Comparison of ENCODE assay signal across 28 cellular contexts in the genomic region with DNA sequence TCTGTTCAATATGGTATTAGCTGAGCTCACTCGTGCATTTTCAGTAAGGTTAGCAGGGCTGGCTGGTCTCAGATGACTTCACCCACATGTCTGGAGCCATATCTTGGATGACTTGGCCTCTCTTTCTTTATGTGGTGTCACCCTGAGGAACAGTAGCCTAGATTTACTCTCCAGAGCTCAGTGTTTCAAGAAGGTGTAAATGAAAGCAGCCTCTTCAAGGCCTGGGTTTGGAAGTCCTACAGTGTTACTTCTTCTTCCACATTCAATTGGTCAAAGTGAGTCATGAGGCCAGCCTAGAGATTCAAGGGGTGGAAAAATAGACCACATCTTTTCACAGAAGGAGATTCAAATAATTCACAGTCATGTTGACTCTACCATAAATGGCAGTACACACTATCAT. TPM values are rescaled to one million over a fixed set of nuclear protein-coding genes. Genes with fewer than 3 reads are reported as not detected.
"Had no signal": no experiment of that assay in that cellular context is flagged by ENCODE, and none has a peak within 500 bp of the region (broad histone marks: within the 10 kb centered on the region; RNA-seq: fewer than 3 reads in every experiment).

No MANE protein-coding gene starts in this region.

- H3K4me1 Mint-ChIP-seq: activated CD4-positive, alpha-beta T cell treated with anti-CD3 and anti-CD28 coated beads, Interleukin-2, amount 10 ng/mL, durations not matched to agents 24 days and 14 days; activated naive CD4-positive, alpha-beta T cell treated with anti-CD3 and anti-CD28 coated beads, Interleukin-2, amount 10 ng/mL, durations not matched to agents 7 days and 5 days had no signal

- H3K36me3 Mint-ChIP-seq: activated naive CD4-positive, alpha-beta T cell treated with anti-CD3 and anti-CD28 coated beads, Interleukin-2, amount 10 ng/mL, durations not matched to agents 7 days and 5 days; activated naive CD8-positive, alpha-beta T cell had no signal

- H3K4me3 Mint-ChIP-seq: activated CD4-positive, alpha-beta T cell treated with anti-CD3 and anti-CD28 coated beads, Interleukin-2, amount 10 ng/mL, durations not matched to agents 24 days and 14 days; activated naive CD4-positive, alpha-beta T cell treated with anti-CD3 and anti-CD28 coated beads, Interleukin-2, amount 10 ng/mL, durations not matched to agents 7 days and 5 days; activated naive CD8-positive, alpha-beta T cell; activated T-cell treated with anti-CD3 and anti-CD28 coated beads, Interleukin-2, amount 50 U/mL, for 4 hours; activated T-helper 1 cell treated with anti-CD3 and anti-CD28 coated beads, Interleukin-12 subunit alpha, Interleukin-12 subunit beta, Interleukin-2, Interleukin-4 antibody, amounts not matched to agents 30 ng/mL and 10 ng/mL and 1 ng/mL, durations not matched to agents 14 hours and 24 hours and 36 hours; T-helper 1 cell treated with Interleukin-12 subunit alpha and Interleukin-12 subunit beta and Interleukin-4 antibody, amounts not matched to agents 30 μg/mL and 1 μg/mL, for 36 hours; T-helper 2 cell treated with Interferon-gamma antibody and Interleukin-4, amounts not matched to agents 5 μg/mL and 100 μg/mL, for 36 hours had no signal

- H3K27ac Mint-ChIP-seq: activated CD4-positive, alpha-beta T cell treated with anti-CD3 and anti-CD28 coated beads, Interleukin-2, amount 10 ng/mL, durations not matched to agents 24 days and 14 days; activated naive CD4-positive, alpha-beta T cell treated with anti-CD3 and anti-CD28 coated beads, Interleukin-2, amount 10 ng/mL, durations not matched to agents 7 days and 5 days; activated naive CD8-positive, alpha-beta T cell; activated T-helper 1 cell treated with anti-CD3 and anti-CD28 coated beads, Interleukin-12 subunit alpha, Interleukin-12 subunit beta, Interleukin-2, Interleukin-4 antibody, amounts not matched to agents 30 ng/mL and 10 ng/mL and 1 ng/mL, durations not matched to agents 14 hours and 24 hours and 36 hours; T-helper 1 cell treated with Interleukin-12 subunit alpha and Interleukin-12 subunit beta and Interleukin-4 antibody, amounts not matched to agents 30 μg/mL and 1 μg/mL, for 36 hours; T-helper 2 cell treated with Interferon-gamma antibody and Interleukin-4, amounts not matched to agents 5 μg/mL and 100 μg/mL, for 36 hours had no signal

- H3K9me3 Mint-ChIP-seq: activated naive CD4-positive, alpha-beta T cell treated with anti-CD3 and anti-CD28 coated beads, Interleukin-2, amount 10 ng/mL, durations not matched to agents 7 days and 5 days; activated T-cell treated with anti-CD3 and anti-CD28 coated beads, Interleukin-2, amount 50 U/mL, for 4 hours; activated T-helper 1 cell treated with anti-CD3 and anti-CD28 coated beads, Interleukin-12 subunit alpha, Interleukin-12 subunit beta, Interleukin-2, Interleukin-4 antibody, amounts not matched to agents 30 ng/mL and 10 ng/mL and 1 ng/mL, durations not matched to agents 14 hours and 24 hours and 36 hours; T-helper 1 cell treated with Interleukin-12 subunit alpha and Interleukin-12 subunit beta and Interleukin-4 antibody, amounts not matched to agents 30 μg/mL and 1 μg/mL, for 36 hours; T-helper 2 cell treated with Interferon-gamma antibody and Interleukin-4, amounts not matched to agents 5 μg/mL and 100 μg/mL, for 36 hours had no signal

- ATAC-seq: activated T-cell treated with anti-CD3 and anti-CD28 coated beads, Interleukin-2, amount 50 U/mL, for 4 hours; body of pancreas; PC-3 had no signal

- DNase-seq: activated CD4-positive, alpha-beta T cell treated with anti-CD3 and anti-CD28 coated beads, Interleukin-2, amount 10 ng/mL, durations not matched to agents 24 days and 14 days; activated CD4-positive, alpha-beta T cell treated with anti-CD3 and anti-CD28 coated beads, Interleukin-2, amount 50 U/mL, for 4 hours; activated CD8-positive, alpha-beta memory T cell treated with anti-CD3 and anti-CD28 coated beads, Interleukin-2, amount 50 U/mL, for 4 hours; activated effector memory CD4-positive, alpha-beta T cell treated with Interleukin-2 at 50 U/mL for 16 hours; activated naive CD4-positive, alpha-beta T cell treated with anti-CD3 and anti-CD28 coated beads, Interleukin-2, amount 10 ng/mL, durations not matched to agents 7 days and 5 days; activated T-cell treated with anti-CD3 and anti-CD28 coated beads for 4 hours; activated T-cell treated with anti-CD3 and anti-CD28 coated beads, Interleukin-2, amount 50 U/mL, for 4 hours; body of pancreas; caudate nucleus; cerebellar nuclear complex; MM.1S; NCI-H1105; NCI-H1417 treated with DMSO at 0.1 percent for 48 hours; NCI-H187 treated with DMSO at 0.1 percent for 48 hours; NCI-H2081; NCI-H2171 treated with DMSO at 0.1 percent for 48 hours; NCI-H226; NCI-H524 treated with DMSO at 0.1 percent for 48 hours; PC-3; Peyer's patch; RPMI8226; SHP77 treated with DMSO at 0.1 percent for 48 hours; SK-N-SH had no signal

RNA-seq across cellular contexts. Expression of gene VCAM1, which starts 12.2 kb away (rescaled TPM):
- total RNA-seq: activated CD4-positive, alpha-beta T cell treated with anti-CD3 and anti-CD28 coated beads, Interleukin-2, amount 10 ng/mL, durations not matched to agents 24 days and 14 days; NCI-H460; PC-3 had no signal
